In the genomic region with DNA sequence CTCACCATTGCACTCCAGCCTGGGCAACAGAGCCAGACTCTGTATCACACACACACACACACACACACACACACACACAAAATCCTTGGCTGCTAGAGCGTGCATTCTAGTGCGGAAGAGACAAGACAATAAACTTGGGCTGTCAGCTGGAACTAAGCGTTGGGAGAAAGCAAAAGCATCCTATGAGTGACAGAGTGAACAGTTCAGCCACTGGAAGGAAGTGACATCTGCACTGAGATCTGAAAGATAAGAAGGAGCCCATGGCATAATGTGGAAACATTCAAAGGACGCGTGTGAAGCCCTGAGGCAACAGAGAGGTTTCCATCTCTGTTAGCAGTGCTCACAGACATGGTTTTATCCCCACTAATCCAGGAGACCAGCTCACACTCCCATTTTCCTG, we compare ENCODE assay signal across 10 cellular contexts. TPM values are rescaled to one million over a fixed set of nuclear protein-coding genes. Genes with fewer than 3 reads are reported as not detected.
DNase-seq lines count a peak whose midpoint lies in the region; ATAC-seq, FAIRE-seq and TF ChIP-seq lines count a peak whose summit lies in the region.
"Had no signal": no experiment of that assay in that cellular context is flagged by ENCODE, and none has a peak within 500 bp of the region (broad histone marks: within the 10 kb centered on the region; RNA-seq: fewer than 3 reads in every experiment).

No MANE protein-coding gene starts in this region.

- CTCF ChIA-PET in A549 (lab: Yijun Ruan, JAX): interaction anchor here (0.6 to 13.9 kb wide), 11 partner anchors 13 to 262 kb away, joined by 3 to 130 read pairs (median 5); no protein-coding TSS in a partner anchor

- H3K4me2 ChIP-seq in A549 (peak overlapping the region; percentile 59; the same call in 1 of the 3 replicates), DND-41 (ENCODE audit: insufficient read depth, low read length) (peak overlapping the region; percentile 51)

- WGBS in A549 (ENCODE audit: missing lambda C conversion rate): 85% methylated on average over 5 of the region's 5 CpGs

- H3K27ac ChIP-seq in A549: peak overlapping the region in 1 of 2 experiments; percentile 70; a peak in 3 of 6 replicates
- H3K27ac ChIP-seq in DND-41 (ENCODE audit: low read length): peak overlapping the region; percentile 85

- peak; percentile 23 for FAIRE-seq in A549 (lab: Jason Lieb, UNC)

- H3K36me3 Mint-ChIP-seq in endothelial cell (ENCODE audit: low read depth, unreplicated experiment): no peaks in the 10 kb centered on the region

- H4K20me1 ChIP-seq in DND-41 (ENCODE audit: insufficient read depth, low read length): peaks cover 7% of the 10 kb centered on the region; the same call in 1 of the 2 replicates

- H3K36me3 ChIP-seq in DND-41 (ENCODE audit: insufficient read depth, low read length): no peaks in the 10 kb centered on the region

- peak overlapping the region; percentile 81 for H2AFZ ChIP-seq in DND-41 (ENCODE audit: low read depth, low read length)

- TF ChIP-seq EP300 in A549 (IDR thresholded peaks at IDR 0.05): no peak

- POLR2A ChIA-PET in A549 (lab: Yijun Ruan, JAX): no interaction called here

- H3K4me1 Mint-ChIP-seq in endothelial cell (ENCODE audit: unreplicated experiment): peaks cover 7% of the 10 kb centered on the region

- no peaks in the 10 kb centered on the region for H3K27me3 ChIP-seq in DND-41 (ENCODE audit: insufficient read depth, low read length, poor library complexity)

- peaks cover 14% of the 10 kb centered on the region for H3K79me2 ChIP-seq in DND-41 (ENCODE audit: insufficient read depth, low read length)

- peaks cover 9% of the 10 kb centered on the region for H3K27me3 Mint-ChIP-seq in endothelial cell (ENCODE audit: unreplicated experiment)

- no peak overlapping the region for H3K27ac Mint-ChIP-seq in endothelial cell (ENCODE audit: unreplicated experiment)

- no peaks in the 10 kb centered on the region for H3K9me3 ChIP-seq in A549
- H3K9me3 ChIP-seq in DND-41 (ENCODE audit: insufficient read depth, low read length, severe bottlenecking): no peaks in the 10 kb centered on the region

- DNase-seq in A549 (ENCODE audit: low read depth in 1 of 2, low spot score in 1 of 2): no peak
- peak; percentile 81 for DNase-seq in DND-41
- peak; percentile 69 for DNase-seq in OCI-M1 (lab: John Stamatoyannopoulos, UW)
- peak; percentile 23 for DNase-seq in amniotic epithelial cell (ENCODE audit: low read depth)
- DNase-seq in NCI-H2227 (lab: John Stamatoyannopoulos, UW; ENCODE audit: unreplicated experiment): no peak
- DNase-seq in endothelial cell (ENCODE audit: low spot score): no peak
- DNase-seq in AG20443 (ENCODE audit: low spot score): no peak
- DNase-seq: hippocampal formation, NCI-H446 had no signal

- no peak for TF ChIP-seq RAD21 in A549 (conservative IDR thresholded peaks at IDR 0.05 in 1 of 2, IDR thresholded peaks at IDR 0.05 in 1 of 2)

- TF ChIP-seq CTCF in A549 (IDR thresholded peaks at IDR 0.05) (no peak), DND-41 (IDR thresholded peaks at IDR 0.05; ENCODE audit: borderline replicate concordance, extremely low read depth, low read length, poor library complexity, severe bottlenecking) (no peak), endothelial cell (IDR thresholded peaks at IDR 0.05; ENCODE audit: unreplicated experiment) (no peak)

- peak overlapping the region; percentile 46 for H3K9ac ChIP-seq in DND-41 (ENCODE audit: low read depth, low read length)

- ATAC-seq in A549 (no peak), DND-41 (ENCODE audit: insufficient read depth, low read depth) (peak; percentile 67), HG03108 (IDR thresholded peaks at IDR 0.05; ENCODE audit: unreplicated experiment) (no peak)

- no peak overlapping the region for H3K4me3 ChIP-seq in A549
- peak overlapping the region in 1 of 2 experiments; percentile 32; a peak in 2 of 4 replicates for H3K4me3 ChIP-seq in DND-41 (ENCODE audit: low read depth in 1 of 2, low read length in 2 of 2)

- peaks cover 34% of the 10 kb centered on the region for H3K4me1 ChIP-seq in A549
- peaks cover 30% of the 10 kb centered on the region for H3K4me1 ChIP-seq in DND-41 (ENCODE audit: insufficient read depth, low read length)

- TF ChIP-seq POLR2A in A549 (IDR thresholded peaks at IDR 0.05; ENCODE audit: low read length): no peak

- H3K4me3 Mint-ChIP-seq in endothelial cell (ENCODE audit: unreplicated experiment): no peak overlapping the region

- no peaks in the 10 kb centered on the region for H3K9me3 Mint-ChIP-seq in endothelial cell (ENCODE audit: unreplicated experiment)

TF ChIP-seq in A549, 52 proteins besides CTCF, POLR2A, EP300 and RAD21:
- TF ChIP-seq GATA3 (IDR thresholded peaks at IDR 0.05; ENCODE audit: borderline replicate concordance) (peak; percentile 69), HEYL (CRISPR knock-in tag; IDR thresholded peaks at IDR 0.05) (no peak), CHD2 (IDR thresholded peaks at IDR 0.05; ENCODE audit: low read length, partially characterized antibody) (no peak)
- TF ChIP-seq, protein P1, sequence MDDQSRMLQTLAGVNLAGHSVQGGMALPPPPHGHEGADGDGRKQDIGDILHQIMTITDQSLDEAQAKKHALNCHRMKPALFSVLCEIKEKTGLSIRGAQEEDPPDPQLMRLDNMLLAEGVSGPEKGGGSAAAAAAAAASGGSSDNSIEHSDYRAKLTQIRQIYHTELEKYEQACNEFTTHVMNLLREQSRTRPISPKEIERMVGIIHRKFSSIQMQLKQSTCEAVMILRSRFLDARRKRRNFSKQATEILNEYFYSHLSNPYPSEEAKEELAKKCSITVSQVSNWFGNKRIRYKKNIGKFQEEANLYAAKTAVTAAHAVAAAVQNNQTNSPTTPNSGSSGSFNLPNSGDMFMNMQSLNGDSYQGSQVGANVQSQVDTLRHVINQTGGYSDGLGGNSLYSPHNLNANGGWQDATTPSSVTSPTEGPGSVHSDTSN (IDR thresholded peaks at IDR 0.05): no peak

RNA-seq across cellular contexts. Expression of a gene that starts 3.5 kb away (rescaled TPM):
- polyA plus RNA-seq in A549 (2011; rRNA removed) (302 and 306 TPM in 2 replicates), A549 (2017; fragmentation: RNase III; extraction: RNeasy Plus Mini Kit Qiagen cat#74134 plus additional on column Dnase treatment) (184 to 200 TPM (median 189 TPM) in 3 replicates)
- polyA plus RNA-seq in A549 (2012; cell fraction: cytosol; rRNA removed): 195 and 237 TPM in 2 replicates
- 457 and 532 TPM in 2 replicates for polyA plus RNA-seq in A549 (2012; cell fraction: nucleus; rRNA removed)
- polyA minus RNA-seq in A549 (2011; rRNA and poly(A)+ RNA removed): 366 and 376 TPM in 2 replicates
- total RNA-seq in endothelial cell (ENCODE audit: unreplicated experiment): 62.6 TPM

RNA-seq across cellular contexts. Expression of a gene that starts 45.7 kb away (rescaled TPM):
- polyA plus RNA-seq in A549 (2011; rRNA removed) (62.8 and 66.2 TPM in 2 replicates), A549 (2017; fragmentation: RNase III; extraction: RNeasy Plus Mini Kit Qiagen cat#74134 plus additional on column Dnase treatment) (70.0 to 72.9 TPM (median 71.0 TPM) in 3 replicates)
- polyA plus RNA-seq in A549 (2012; cell fraction: cytosol; rRNA removed): 192 and 270 TPM in 2 replicates
- polyA plus RNA-seq in A549 (2012; cell fraction: nucleus; rRNA removed): 380 and 588 TPM in 2 replicates
- polyA minus RNA-seq in A549 (2011; rRNA and poly(A)+ RNA removed): 65.2 and 89.1 TPM in 2 replicates
- 111 TPM for total RNA-seq in endothelial cell (ENCODE audit: unreplicated experiment)

RNA-seq across cellular contexts. Expression of a gene that starts 46.1 kb away (rescaled TPM):
- polyA plus RNA-seq in A549 (2011; rRNA removed): 14.7 and 16.4 TPM in 2 replicates
- polyA plus RNA-seq in A549 (2012; cell fraction: cytosol; rRNA removed): 23.9 and 34.0 TPM in 2 replicates
- polyA plus RNA-seq in A549 (2012; cell fraction: nucleus; rRNA removed): 75.2 and 82.8 TPM in 2 replicates
- polyA plus RNA-seq in A549 (2017; fragmentation: RNase III; extraction: RNeasy Plus Mini Kit Qiagen cat#74134 plus additional on column Dnase treatment): 18.4 to 20.2 TPM (median 18.8 TPM) in 3 replicates
- 10.6 and 13.3 TPM in 2 replicates for polyA minus RNA-seq in A549 (2011; rRNA and poly(A)+ RNA removed)
- 22.7 TPM for total RNA-seq in endothelial cell (ENCODE audit: unreplicated experiment)

RNA-seq across cellular contexts. Expression of a gene that starts 58.7 kb away (rescaled TPM):
- polyA plus RNA-seq in A549 (2011; rRNA removed): 117 and 150 TPM in 2 replicates
- polyA plus RNA-seq in A549 (2012; cell fraction: cytosol; rRNA removed): 412 and 456 TPM in 2 replicates
- polyA plus RNA-seq in A549 (2012; cell fraction: nucleus; rRNA removed): 284 and 292 TPM in 2 replicates
- 318 to 329 TPM (median 325 TPM) in 3 replicates for polyA plus RNA-seq in A549 (2017; fragmentation: RNase III; extraction: RNeasy Plus Mini Kit Qiagen cat#74134 plus additional on column Dnase treatment)
- 90.7 TPM in 2 replicates for polyA minus RNA-seq in A549 (2011; rRNA and poly(A)+ RNA removed)
- 381 TPM for total RNA-seq in endothelial cell (ENCODE audit: unreplicated experiment)

Comparison
In these comparisons a context has a peak if more than half of its experiments do, and no peak if none do; other contexts are left out.
1. DNase-seq: peak in DND-41 (single experiment), OCI-M1 (single experiment) and amniotic epithelial cell (single experiment); none in A549 (0 of 2), NCI-H2227 (single experiment), endothelial cell (single experiment) and AG20443 (single experiment).